In genomic region chr17:14196337-14196997, GRCh38 we compare ENCODE assay signal across 11 cellular contexts.
DNase-seq lines count a peak whose midpoint lies in the region; ATAC-seq lines count a peak whose summit lies in the region.
"Had no signal": no experiment of that assay in that cellular context is flagged by ENCODE, and none has a peak within 500 bp of the region (broad histone marks: within the 10 kb centered on the region; RNA-seq: fewer than 3 reads in every experiment).

No MANE protein-coding gene starts in this region.

- no peak for ATAC-seq in central memory CD8-positive, alpha-beta T cell (replicated peaks; ENCODE audit: extremely low read depth, poor library complexity, severe bottlenecking)
- ATAC-seq in stimulated activated naive CD8-positive, alpha-beta T cell treated with anti-CD3 and anti-CD28 coated beads, Interleukin-15, amount 100 ng/mL, for 72 hours = peak; percentile 41
- ATAC-seq: gastroesophageal sphincter had no signal

- no peaks in the 10 kb centered on the region for H3K27me3 Mint-ChIP-seq in activated T-cell treated with anti-CD3 and anti-CD28 coated beads, Interleukin-2, amount 50 U/mL, for 24 hours
- no peaks in the 10 kb centered on the region for H3K27me3 Mint-ChIP-seq in central memory CD8-positive, alpha-beta T cell
- no peaks in the 10 kb centered on the region for H3K27me3 Mint-ChIP-seq in stimulated activated naive CD8-positive, alpha-beta T cell treated with anti-CD3 and anti-CD28 coated beads, Interleukin-15, amount 100 ng/mL, for 72 hours

- in situ Hi-C loops in ACHN (cut with HindIII; ENCODE audit: low pct_ligation_motif_present, low pct_unique_long_range_greater_than_20kb, low sequenced_read_pairs) = no loop called here

- H3K4me1 Mint-ChIP-seq in activated T-cell treated with anti-CD3 and anti-CD28 coated beads, Interleukin-2, amount 50 U/mL, for 24 hours (ENCODE audit: low read depth) = peaks cover 86% of the 10 kb centered on the region
- H3K4me1 Mint-ChIP-seq in central memory CD8-positive, alpha-beta T cell = peaks cover 81% of the 10 kb centered on the region
- H3K4me1 Mint-ChIP-seq in stimulated activated naive CD8-positive, alpha-beta T cell treated with anti-CD3 and anti-CD28 coated beads, Interleukin-15, amount 100 ng/mL, for 72 hours = peaks cover 91% of the 10 kb centered on the region

- H3K36me3 Mint-ChIP-seq in activated T-cell treated with anti-CD3 and anti-CD28 coated beads, Interleukin-2, amount 50 U/mL, for 24 hours (ENCODE audit: low read depth) = peaks cover 62% of the 10 kb centered on the region
- H3K36me3 Mint-ChIP-seq in central memory CD8-positive, alpha-beta T cell (ENCODE audit: insufficient read depth) = peaks cover 5% of the 10 kb centered on the region

- DNase-seq in activated T-cell treated with anti-CD3 and anti-CD28 coated beads, Interleukin-2, amount 50 U/mL, for 24 hours = no peak
- DNase-seq in activated T-cell treated with anti-CD3 and anti-CD28 coated beads, Interleukin-2, amount 50 U/mL, for 1 hour = no peak
- DNase-seq in NAMALWA (ENCODE audit: low spot score) = peak; percentile 30
- DNase-seq in central memory CD8-positive, alpha-beta T cell (ENCODE audit: low spot score in 2 of 2) = no peak
- no peak for DNase-seq in stimulated activated naive CD8-positive, alpha-beta T cell treated with anti-CD3 and anti-CD28 coated beads, Interleukin-15, amount 100 ng/mL, for 72 hours
- no peak for DNase-seq in ACHN
- no peak for DNase-seq in kidney glomerular epithelial cell (lab: John Stamatoyannopoulos, UW)
- DNase-seq in hippocampal formation (lab: John Stamatoyannopoulos, UW) = no peak
- DNase-seq: NCI-H1694 treated with DMSO at 0.1 percent for 48 hours, SHP77 treated with DMSO at 0.1 percent for 48 hours had no signal

- H3K9me3 Mint-ChIP-seq in activated T-cell treated with anti-CD3 and anti-CD28 coated beads, Interleukin-2, amount 50 U/mL, for 24 hours = no peaks in the 10 kb centered on the region
- H3K9me3 Mint-ChIP-seq in central memory CD8-positive, alpha-beta T cell = no peaks in the 10 kb centered on the region
- no peaks in the 10 kb centered on the region for H3K9me3 Mint-ChIP-seq in stimulated activated naive CD8-positive, alpha-beta T cell treated with anti-CD3 and anti-CD28 coated beads, Interleukin-15, amount 100 ng/mL, for 72 hours

- peak overlapping the region; percentile 1 for H3K4me3 Mint-ChIP-seq in activated T-cell treated with anti-CD3 and anti-CD28 coated beads, Interleukin-2, amount 50 U/mL, for 24 hours
- peak overlapping the region; percentile 29 for H3K4me3 Mint-ChIP-seq in central memory CD8-positive, alpha-beta T cell
- H3K4me3 Mint-ChIP-seq in stimulated activated naive CD8-positive, alpha-beta T cell treated with anti-CD3 and anti-CD28 coated beads, Interleukin-15, amount 100 ng/mL, for 72 hours = peak overlapping the region; percentile 63 to 70

- peak overlapping the region; percentile 88 for H3K27ac Mint-ChIP-seq in activated T-cell treated with anti-CD3 and anti-CD28 coated beads, Interleukin-2, amount 50 U/mL, for 24 hours
- H3K27ac Mint-ChIP-seq in central memory CD8-positive, alpha-beta T cell (ENCODE audit: low read depth) = peak overlapping the region; percentile 35
- H3K27ac Mint-ChIP-seq in stimulated activated naive CD8-positive, alpha-beta T cell treated with anti-CD3 and anti-CD28 coated beads, Interleukin-15, amount 100 ng/mL, for 72 hours = peak overlapping the region; percentile 78 to 98

Comparison
In these comparisons a context has a peak if more than half of its experiments do, and no peak if none do; other contexts are left out.
1. H3K27ac Mint-ChIP-seq: peak in every context shown above with its lines; median percentile 88 in activated T-cell treated with anti-CD3 and anti-CD28 coated beads, Interleukin-2, amount 50 U/mL, for 24 hours; 88 in stimulated activated naive CD8-positive, alpha-beta T cell treated with anti-CD3 and anti-CD28 coated beads, Interleukin-15, amount 100 ng/mL, for 72 hours; 35 in central memory CD8-positive, alpha-beta T cell.
2. H3K4me3 Mint-ChIP-seq: peak in every context shown above with its lines; median percentile 66 in stimulated activated naive CD8-positive, alpha-beta T cell treated with anti-CD3 and anti-CD28 coated beads, Interleukin-15, amount 100 ng/mL, for 72 hours; 29 in central memory CD8-positive, alpha-beta T cell; 1 in activated T-cell treated with anti-CD3 and anti-CD28 coated beads, Interleukin-2, amount 50 U/mL, for 24 hours.